Comparison of ENCODE assay signal across 18 cellular contexts in the genomic region with DNA sequence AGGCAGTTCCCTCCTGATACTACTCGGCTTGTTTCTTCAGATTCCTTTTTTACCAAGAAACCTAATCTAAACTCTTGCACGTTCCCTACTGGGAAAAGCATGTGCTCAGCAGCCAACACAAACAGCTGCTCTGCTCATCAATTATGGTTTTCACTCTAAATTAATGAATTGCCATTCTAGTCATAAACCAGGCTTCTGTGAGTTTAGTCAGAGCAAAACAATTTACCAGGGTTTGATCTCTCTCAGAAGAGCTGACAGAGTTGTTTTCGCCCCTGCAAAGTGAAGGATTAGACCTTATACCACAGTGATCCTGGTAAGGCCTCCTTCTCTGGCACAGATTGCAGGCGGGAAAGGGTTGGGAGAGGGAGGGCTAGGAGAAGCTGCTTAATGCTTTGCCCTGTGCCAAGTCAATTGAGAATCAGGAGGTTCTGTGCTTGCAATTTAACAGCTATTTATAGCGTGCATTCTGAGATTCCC. TPM values are rescaled to one million over a fixed set of nuclear protein-coding genes. Genes with fewer than 3 reads are reported as not detected.
DNase-seq lines count a peak whose midpoint lies in the region; ATAC-seq and TF ChIP-seq lines count a peak whose summit lies in the region.
"Had no signal": no experiment of that assay in that cellular context is flagged by ENCODE, and none has a peak within 500 bp of the region (broad histone marks: within the 10 kb centered on the region; RNA-seq: fewer than 3 reads in every experiment).

No MANE protein-coding gene starts in this region.

- H3K4me3 Mint-ChIP-seq in neural crest cell = no peak overlapping the region
- H3K4me3 Mint-ChIP-seq: CD4-positive, alpha-beta memory T cell; naive B cell had no signal

- 10 to 11% methylated on average over 3 to 4 of the region's 5 CpGs for WGBS in gastroesophageal sphincter (ENCODE audit: low coverage in 1 of 2), 2 donors

- TF ChIP-seq EP300 in gastroesophageal sphincter (IDR thresholded peaks at IDR 0.05) = no peak

- no peaks in the 10 kb centered on the region for H3K9me3 Mint-ChIP-seq in neural crest cell
- H3K9me3 Mint-ChIP-seq: CD4-positive, alpha-beta memory T cell had no signal

- peaks cover 3% of the 10 kb centered on the region for H3K4me1 Mint-ChIP-seq in neural crest cell
- H3K4me1 Mint-ChIP-seq: CD4-positive, alpha-beta memory T cell; naive B cell had no signal

- intact Hi-C loops in uterus (cut with DNase I; ENCODE audit: low total_unique reads) = no loop called here

- H3K9ac ChIP-seq in MM.1S (ENCODE audit: low read length) = no peak overlapping the region

- no peak overlapping the region for H3K4me2 ChIP-seq in MM.1S (ENCODE audit: low read depth, low read length)

- no peaks in the 10 kb centered on the region for H3F3A ChIP-seq in MM.1S (ENCODE audit: insufficient read depth, low read length)

- peak overlapping the region; percentile 30 for H3K27ac Mint-ChIP-seq in neural crest cell (ENCODE audit: unreplicated experiment)
- H3K27ac Mint-ChIP-seq: CD4-positive, alpha-beta memory T cell; naive B cell had no signal

- H3K4me3 ChIP-seq in gastroesophageal sphincter = no peak overlapping the region
- H3K4me3 ChIP-seq in uterus = no peak overlapping the region
- no peak overlapping the region for H3K4me3 ChIP-seq in MM.1S (ENCODE audit: low read length)
- H3K4me3 ChIP-seq: ascending aorta, Peyer's patch had no signal

- no peak for TF ChIP-seq POLR2A in gastroesophageal sphincter (IDR thresholded peaks at IDR 0.05)
- TF ChIP-seq POLR2A in uterus (IDR thresholded peaks at IDR 0.05) = no peak

- TF ChIP-seq CTCF in gastroesophageal sphincter (IDR thresholded peaks at IDR 0.05) (no peak), neural crest cell (conservative IDR thresholded peaks at IDR 0.05) (no peak), uterus (IDR thresholded peaks at IDR 0.05) (no peak), MM.1S (IDR thresholded peaks at IDR 0.05; ENCODE audit: low read length) (no peak)

- no peak overlapping the region for H2AFZ ChIP-seq in MM.1S (ENCODE audit: low read length)

- H3K79me2 ChIP-seq in MM.1S (ENCODE audit: low read length) = no peaks in the 10 kb centered on the region

- H3K27me3 ChIP-seq in gastroesophageal sphincter = no peaks in the 10 kb centered on the region
- no peaks in the 10 kb centered on the region for H3K27me3 ChIP-seq in uterus
- H3K27me3 ChIP-seq in MM.1S (replicated peaks; ENCODE audit: insufficient read depth, low read length) = no peaks in the 10 kb centered on the region
- H3K27me3 ChIP-seq: ascending aorta, Peyer's patch had no signal

- H3K9me3 ChIP-seq in gastroesophageal sphincter = no peaks in the 10 kb centered on the region
- no peaks in the 10 kb centered on the region for H3K9me3 ChIP-seq in uterus
- H3K9me3 ChIP-seq in MM.1S (replicated peaks; ENCODE audit: insufficient read depth, low read length) = no peaks in the 10 kb centered on the region
- H3K9me3 ChIP-seq: ascending aorta, Peyer's patch had no signal

- peaks cover 2% of the 10 kb centered on the region for H3K36me3 Mint-ChIP-seq in neural crest cell (ENCODE audit: low read depth)
- H3K36me3 Mint-ChIP-seq: CD4-positive, alpha-beta memory T cell; naive B cell had no signal

- no peaks in the 10 kb centered on the region for H3K9me2 ChIP-seq in MM.1S (replicated peaks; ENCODE audit: insufficient read depth, low read length)

- H4K20me1 ChIP-seq in MM.1S (ENCODE audit: insufficient read depth, low read length) = no peaks in the 10 kb centered on the region

- peaks cover 10 to 72% (median 31%) of the 10 kb centered on the region in 3 donors for H3K4me1 ChIP-seq in gastroesophageal sphincter
- H3K4me1 ChIP-seq in uterus = no peaks in the 10 kb centered on the region
- no peaks in the 10 kb centered on the region for H3K4me1 ChIP-seq in MM.1S (ENCODE audit: low read length)

- H3K36me3 ChIP-seq in gastroesophageal sphincter (peaks cover 0 to 6% of the 10 kb centered on the region in 2 donors), uterus (no peaks in the 10 kb centered on the region), MM.1S (replicated peaks; ENCODE audit: insufficient read depth, low read length) (no peaks in the 10 kb centered on the region)
- H3K36me3 ChIP-seq: Peyer's patch had no signal

- ATAC-seq in gastroesophageal sphincter (peak; percentile 87), HG03097 (IDR thresholded peaks at IDR 0.05; ENCODE audit: low FRiP score, unreplicated experiment) (no peak)

- H3K27ac ChIP-seq in gastroesophageal sphincter (peak overlapping the region; percentile 78 to 88 (median 80)), uterus (peak overlapping the region; percentile 17 to 28), MM.1S (ENCODE audit: low read length) (no peak overlapping the region)

- peak; percentile 2 for DNase-seq in activated CD8-positive, alpha-beta memory T cell treated with anti-CD3 and anti-CD28 coated beads, Interleukin-2, amount 50 U/mL, for 48 hours
- DNase-seq in activated CD8-positive, alpha-beta memory T cell treated with anti-CD3 and anti-CD28 coated beads, Interleukin-2, amount 50 U/mL, for 4 hours = no peak
- DNase-seq in neural crest cell (ENCODE audit: low read depth, low spot score) = no peak
- DNase-seq in uterus = no peak
- DNase-seq in MM.1S = no peak
- DNase-seq in occipital lobe (lab: John Stamatoyannopoulos, UW) = no peak
- DNase-seq: activated gamma-delta T cell; CD4-positive, alpha-beta memory T cell; hippocampal formation; naive B cell; NCI-H1930; NCI-H69; Peyer's patch; retina; stimulated activated CD4-positive, alpha-beta T cell treated with anti-CD3 and anti-CD28 coated beads, Interleukin-4, amount 100 ng/mL, for 1 hour had no signal

- no peaks in the 10 kb centered on the region for H3K27me3 Mint-ChIP-seq in neural crest cell (ENCODE audit: low read depth)

RNA-seq across cellular contexts. Expression of gene REEP1, which starts 57.2 kb away (rescaled TPM):
- total RNA-seq in gastroesophageal sphincter (100 to 1,000 TPM in 1 of 4 donors, 10 to 100 TPM in 3; 22.9 to 107 (median 70.7) TPM), neural crest cell (12.0 and 12.3 TPM in 2 replicates), uterus (10 to 100 TPM in 3 of 4 donors, 1 to 10 TPM in 1; 9.7 to 24.5 (median 13.4) TPM), occipital lobe (156 TPM)
